Comparison of ENCODE assay signal across 8 cellular contexts in genomic region chr12:55715169-55715764, GRCh38. TPM values are rescaled to one million over a fixed set of nuclear protein-coding genes. Genes with fewer than 3 reads are reported as not detected.
DNase-seq lines count a peak whose midpoint lies in the region; ATAC-seq and TF ChIP-seq lines count a peak whose summit lies in the region.

No MANE protein-coding gene starts in this region.

- H3K36me3 ChIP-seq in thyroid gland (no peaks in the 10 kb centered on the region), mucosa of descending colon (ENCODE audit: low read depth) (no peaks in the 10 kb centered on the region)

- no peak for DNase-seq in activated CD8-positive, alpha-beta memory T cell treated with anti-CD3 and anti-CD28 coated beads, Interleukin-2, amount 10 ng/mL, durations not matched to agents 7 days and 5 days
- no peak for DNase-seq in activated CD8-positive, alpha-beta memory T cell treated with anti-CD3 and anti-CD28 coated beads, Interleukin-2, amount 50 U/mL, for 4 hours
- DNase-seq in thyroid gland: no peak
- DNase-seq in iPS-NIHi11 (ENCODE audit: low spot score): no peak
- DNase-seq in mucosa of descending colon: no peak

- CTCF ChIA-PET in activated CD8-positive, alpha-beta memory T cell treated with anti-CD3 and anti-CD28 coated beads, Interleukin-2, amount 10 ng/mL, durations not matched to agents 7 days and 5 days (lab: Charles Lee): interaction anchor here (0.8 to 11.3 kb wide), 8 partner anchors 9 to 225 kb away, joined by 3 to 233 read pairs (median 8); partner anchors contain the start of gene CD63

- H3K27ac ChIP-seq in adipose tissue (ENCODE audit: low read depth, low read length) (peak overlapping the region; percentile 40), layer of hippocampus (ENCODE audit: low read depth, low read length) (peak overlapping the region; percentile 95), thyroid gland (peak overlapping the region; percentile 70 to 88 (median 87))

- H3K27ac Mint-ChIP-seq in activated CD8-positive, alpha-beta memory T cell treated with anti-CD3 and anti-CD28 coated beads, Interleukin-2, amount 10 ng/mL, durations not matched to agents 7 days and 5 days: peak overlapping the region; percentile 90

- peaks cover 42% of the 10 kb centered on the region for H3K4me1 Mint-ChIP-seq in activated CD8-positive, alpha-beta memory T cell treated with anti-CD3 and anti-CD28 coated beads, Interleukin-2, amount 10 ng/mL, durations not matched to agents 7 days and 5 days

- intact Hi-C loops in thyroid gland (cut with DNase I) (no loop called here), mucosa of descending colon (cut with DNase I, micrococcal nuclease) (no loop called here)

- 56 to 71% (median 64%) methylated on average over 7 of the region's 7 CpGs for WGBS in adipose tissue, 3 donors
- 55 to 56% methylated on average over 7 of the region's 7 CpGs for WGBS in thyroid gland, 2 donors

- ATAC-seq in activated CD8-positive, alpha-beta memory T cell treated with anti-CD3 and anti-CD28 coated beads, Interleukin-2, amount 10 ng/mL, durations not matched to agents 7 days and 5 days: no peak
- ATAC-seq in mucosa of descending colon: no peak
- ATAC-seq in HG03439 (IDR thresholded peaks at IDR 0.05; ENCODE audit: unreplicated experiment): no peak

- no peaks in the 10 kb centered on the region for H3K27me3 ChIP-seq in layer of hippocampus (ENCODE audit: control insufficient read depth, insufficient read depth, low read length)
- no peaks in the 10 kb centered on the region for H3K27me3 ChIP-seq in thyroid gland

- peak overlapping the region; percentile 90 for H3K4me3 Mint-ChIP-seq in activated CD8-positive, alpha-beta memory T cell treated with anti-CD3 and anti-CD28 coated beads, Interleukin-2, amount 10 ng/mL, durations not matched to agents 7 days and 5 days

- H3K4me3 ChIP-seq in thyroid gland (replicated peaks in 1 of 3) (peak overlapping the region in 2 of 3 donors; percentile 21 to 69), mucosa of descending colon (no peak overlapping the region)

- TF ChIP-seq CTCF in thyroid gland (IDR thresholded peaks at IDR 0.05) (no peak), mucosa of descending colon (IDR thresholded peaks at IDR 0.05) (no peak)

- H3K9me3 Mint-ChIP-seq in activated CD8-positive, alpha-beta memory T cell treated with anti-CD3 and anti-CD28 coated beads, Interleukin-2, amount 10 ng/mL, durations not matched to agents 7 days and 5 days (ENCODE audit: low read depth): no peaks in the 10 kb centered on the region

- no peaks in the 10 kb centered on the region for H3K9me3 ChIP-seq in thyroid gland
- H3K9me3 ChIP-seq in mucosa of descending colon: no peaks in the 10 kb centered on the region

- H3K36me3 Mint-ChIP-seq in activated CD8-positive, alpha-beta memory T cell treated with anti-CD3 and anti-CD28 coated beads, Interleukin-2, amount 10 ng/mL, durations not matched to agents 7 days and 5 days: peaks cover 5% of the 10 kb centered on the region

- peaks cover 12% of the 10 kb centered on the region for H3K27me3 Mint-ChIP-seq in activated CD8-positive, alpha-beta memory T cell treated with anti-CD3 and anti-CD28 coated beads, Interleukin-2, amount 10 ng/mL, durations not matched to agents 7 days and 5 days

- TF ChIP-seq POLR2A in thyroid gland (IDR thresholded peaks at IDR 0.05): no peak

- H3K4me1 ChIP-seq in thyroid gland (peaks cover 23 to 35% of the 10 kb centered on the region in 2 donors), mucosa of descending colon (ENCODE audit: low read depth) (peaks cover 38% of the 10 kb centered on the region)

RNA-seq across cellular contexts. Expression of gene BLOC1S1, which starts 0.6 kb away (rescaled TPM):
- total RNA-seq in activated CD8-positive, alpha-beta memory T cell treated with anti-CD3 and anti-CD28 coated beads, Interleukin-2, amount 10 ng/mL, durations not matched to agents 7 days and 5 days: 100 to 1,000 TPM; 151 to 152 TPM
- polyA plus RNA-seq in adipose tissue: 100 to 1,000 TPM; 103 to 323 (median 288) TPM
- total RNA-seq in thyroid gland (100 to 1,000 TPM; 117 to 440 (median 246) TPM), mucosa of descending colon (100 to 1,000 TPM; 201 to 285 (median 241) TPM)

RNA-seq across cellular contexts. Expression of gene RDH5, which starts 4.9 kb away (rescaled TPM):
- total RNA-seq in activated CD8-positive, alpha-beta memory T cell treated with anti-CD3 and anti-CD28 coated beads, Interleukin-2, amount 10 ng/mL, durations not matched to agents 7 days and 5 days: 10 to 100 TPM; 11.1 to 14.4 TPM
- 100 to 1,000 TPM in 1 of 3 donors, 10 to 100 TPM in 1, 1 to 10 TPM in 1; 9.1 to 172 (median 48.9) TPM for polyA plus RNA-seq in adipose tissue
- total RNA-seq in thyroid gland (1 to 10 TPM in 3 of 4 donors, under 1 TPM in 1; 0.94 to 9.7 (median 6.8) TPM), mucosa of descending colon (10 to 100 TPM; 21.5 to 48.1 (median 35.8) TPM)

RNA-seq across cellular contexts. Expression of gene ITGA7, which starts 7.6 kb away (rescaled TPM):
- total RNA-seq in activated CD8-positive, alpha-beta memory T cell treated with anti-CD3 and anti-CD28 coated beads, Interleukin-2, amount 10 ng/mL, durations not matched to agents 7 days and 5 days: 1 to 10 TPM; 3.7 to 4.4 TPM
- polyA plus RNA-seq in adipose tissue: 100 to 1,000 TPM in 2 of 3 donors, 10 to 100 TPM in 1; 71.2 to 591 (median 227) TPM
- total RNA-seq in thyroid gland: 10 to 100 TPM in 2 of 4 donors, 1 to 10 TPM in 2; 7.9 to 16.9 (median 9.8) TPM
- total RNA-seq in mucosa of descending colon: 100 to 1,000 TPM in 1 of 3 donors, 10 to 100 TPM in 2; 16.5 to 449 (median 46.0) TPM

RNA-seq across cellular contexts. Expression of gene CD63, which starts 13.5 kb away (rescaled TPM):
- 100 to 1,000 TPM; 222 to 288 TPM for total RNA-seq in activated CD8-positive, alpha-beta memory T cell treated with anti-CD3 and anti-CD28 coated beads, Interleukin-2, amount 10 ng/mL, durations not matched to agents 7 days and 5 days
- 1,000 to 10,000 TPM in 2 of 3 donors, 100 to 1,000 TPM in 1; 611 to 1,583 (median 1,331) TPM for polyA plus RNA-seq in adipose tissue
- total RNA-seq in thyroid gland (1,000 to 10,000 TPM in 3 of 4 donors, 100 to 1,000 TPM in 1; 683 to 1,145 (median 1,122) TPM), mucosa of descending colon (1,000 to 10,000 TPM in 2 of 3 donors, 100 to 1,000 TPM in 1; 992 to 1,177 (median 1,016) TPM)

RNA-seq across cellular contexts. Expression of gene GDF11, which starts 27.7 kb away (rescaled TPM):
- 10 to 100 TPM; 10.9 to 14.1 TPM for total RNA-seq in activated CD8-positive, alpha-beta memory T cell treated with anti-CD3 and anti-CD28 coated beads, Interleukin-2, amount 10 ng/mL, durations not matched to agents 7 days and 5 days
- 10 to 100 TPM in 1 of 3 donors, 1 to 10 TPM in 2; 1.5 to 10.2 (median 2.2) TPM for polyA plus RNA-seq in adipose tissue
- total RNA-seq in thyroid gland (1 to 10 TPM; 4.8 to 7.5 (median 6.7) TPM), mucosa of descending colon (10 to 100 TPM in 1 of 3 donors, 1 to 10 TPM in 2; 1.0 to 13.8 (median 2.8) TPM)

Comparison
In these comparisons a context has a peak if more than half of its experiments do, and no peak if none do; other contexts are left out.
1. H3K27ac ChIP-seq: peak in every context shown above with its lines; median percentile 95 in layer of hippocampus; 87 in thyroid gland; 40 in adipose tissue.